ENCODE assay signal across 19 cellular contexts in genomic region chr14:21040370-21040925, GRCh38. TPM values are rescaled to one million over a fixed set of nuclear protein-coding genes. Genes with fewer than 3 reads are reported as not detected.
DNase-seq lines count a peak whose midpoint lies in the region; TF ChIP-seq lines count a peak whose summit lies in the region.
"Had no signal": no experiment of that assay in that cellular context is flagged by ENCODE, and none has a peak within 500 bp of the region (broad histone marks: within the 10 kb centered on the region; RNA-seq: fewer than 3 reads in every experiment).

No MANE protein-coding gene starts in this region.

- 0 out of 2 replicates have a peak, but pooled peaks have one; percentile 5 for TF ChIP-seq CTCF in Loucy (conservative IDR thresholded peaks at IDR 0.05; ENCODE audit: low read length)
- TF ChIP-seq CTCF in tibial artery (IDR thresholded peaks at IDR 0.05), result no peak

- no peak overlapping the region for H3K4me2 ChIP-seq in Loucy (ENCODE audit: low read depth, low read length, poor library complexity, severe bottlenecking)

- H3K9ac ChIP-seq in Loucy (ENCODE audit: low read depth, low read length, poor library complexity, severe bottlenecking) (no peak overlapping the region), adipocyte (ENCODE audit: low read length) (peak overlapping the region; percentile 50), subcutaneous abdominal adipose tissue (ENCODE audit: low read length in 5 of 5) (peak overlapping the region in 1 of 5 donors; percentile 38)

- H3K9me2 ChIP-seq in Loucy (replicated peaks; ENCODE audit: low read depth, low read length), result no peaks in the 10 kb centered on the region

- H4K20me1 ChIP-seq in Loucy (ENCODE audit: insufficient read depth, low read length, poor library complexity, severe bottlenecking), result no peaks in the 10 kb centered on the region

- H3K27ac ChIP-seq in epithelial cell of prostate, result peak overlapping the region; percentile 94
- peak overlapping the region; percentile 55 for H3K27ac ChIP-seq in subcutaneous abdominal adipose tissue (ENCODE audit: low read depth, low read length)
- H3K27ac ChIP-seq in tibial artery, result no peak overlapping the region
- H3K27ac ChIP-seq: SJSA1 had no signal

- no peak overlapping the region for H2AFZ ChIP-seq in Loucy (ENCODE audit: low read length)

- H3K4me3 ChIP-seq in Loucy (ENCODE audit: low read length, poor library complexity, severe bottlenecking) (no peak overlapping the region), adipocyte (ENCODE audit: low read length) (no peak overlapping the region), subcutaneous abdominal adipose tissue (ENCODE audit: low read depth in 1 of 5, low read length in 5 of 5) (no peak overlapping the region), tibial artery (no peak overlapping the region)
- H3K4me3 ChIP-seq: SJSA1 had no signal

- H3F3A ChIP-seq in Loucy (ENCODE audit: low read depth), result no peaks in the 10 kb centered on the region

- H3K36me3 ChIP-seq in Loucy (ENCODE audit: insufficient read depth, low read length), result no peaks in the 10 kb centered on the region
- H3K36me3 ChIP-seq in adipocyte (ENCODE audit: control insufficient read depth, insufficient read depth, low read length, severe bottlenecking), result no peaks in the 10 kb centered on the region
- H3K36me3 ChIP-seq in subcutaneous abdominal adipose tissue (ENCODE audit: control insufficient read depth in 5 of 5, insufficient read depth in 5 of 5, low read length in 5 of 5), result no peaks in the 10 kb centered on the region
- H3K36me3 ChIP-seq in tibial artery, result no peaks in the 10 kb centered on the region
- H3K36me3 ChIP-seq: SJSA1, WERI-Rb-1 had no signal

- intact Hi-C loops in posterior vena cava (cut with DNase I) (no loop called here), tibial artery (cut with DNase I; ENCODE audit: low total_unique reads) (loop anchor here (2.0 kb wide), 1 partner anchor 26 kb away; no protein-coding TSS in a partner anchor)

- peaks cover 32% of the 10 kb centered on the region for H3K4me1 ChIP-seq in Loucy (ENCODE audit: insufficient read depth, low read length, poor library complexity, severe bottlenecking)
- peaks cover 50% of the 10 kb centered on the region for H3K4me1 ChIP-seq in adipocyte (ENCODE audit: control insufficient read depth, insufficient read depth, low read length)
- H3K4me1 ChIP-seq in subcutaneous abdominal adipose tissue (ENCODE audit: control insufficient read depth in 5 of 5, insufficient read depth in 5 of 5, low read length in 5 of 5), result peaks cover 13 to 53% (median 46%) of the 10 kb centered on the region in 5 donors
- peaks cover 0 to 25% (median 19%) of the 10 kb centered on the region in 4 donors for H3K4me1 ChIP-seq in tibial artery
- H3K4me1 ChIP-seq: SJSA1 had no signal

- H3K9me3 ChIP-seq in Loucy (ENCODE audit: insufficient read depth, low read depth, low read length), result no peaks in the 10 kb centered on the region
- no peaks in the 10 kb centered on the region for H3K9me3 ChIP-seq in adipocyte (ENCODE audit: control insufficient read depth, low read length)
- no peaks in the 10 kb centered on the region for H3K9me3 ChIP-seq in subcutaneous abdominal adipose tissue (ENCODE audit: control insufficient read depth in 5 of 5, low read length in 5 of 5)
- no peaks in the 10 kb centered on the region for H3K9me3 ChIP-seq in tibial artery
- H3K9me3 ChIP-seq: SJSA1 had no signal

- DNase-seq in adipocyte (ENCODE audit: low read depth) (no peak), epithelial cell of prostate (ENCODE audit: low read depth, low spot score) (no peak), NCI-H226 (no peak), posterior vena cava (ENCODE audit: low spot score) (no peak), tibial artery (no peak)
- DNase-seq: activated effector memory CD4-positive, alpha-beta T cell treated with Interleukin-2 at 50 U/mL for 16 hours; NCI-H2029 treated with DMSO at 0.1 percent for 48 hours; NK-92 treated with Interleukin-12 subunit alpha and Interleukin-12 subunit beta, amount 100 ng/mL, for 24 hours had no signal

- no peaks in the 10 kb centered on the region for H3K79me2 ChIP-seq in Loucy (ENCODE audit: insufficient read depth, low read length)

- no peaks in the 10 kb centered on the region for H3K27me3 ChIP-seq in Loucy (ENCODE audit: insufficient read depth, low read length, poor library complexity, severe bottlenecking)
- no peaks in the 10 kb centered on the region for H3K27me3 ChIP-seq in adipocyte (replicated peaks; ENCODE audit: control insufficient read depth, insufficient read depth, low read length)
- no peaks in the 10 kb centered on the region for H3K27me3 ChIP-seq in subcutaneous abdominal adipose tissue (ENCODE audit: control insufficient read depth in 5 of 5, insufficient read depth in 4 of 5, low read length in 5 of 5)
- peaks cover 0 to 8% of the 10 kb centered on the region in 2 donors for H3K27me3 ChIP-seq in tibial artery
- H3K27me3 ChIP-seq: SJSA1 had no signal

RNA-seq across cellular contexts. Expression of gene RNASE7, which starts 1.7 kb away (rescaled TPM):
- total RNA-seq in posterior vena cava, result not detected
- total RNA-seq: HFFc6; naive thymus-derived CD8-positive, alpha-beta T cell; sciatic nerve; SJSA1; temporal lobe had no signal

RNA-seq across cellular contexts. Expression of gene RNASE13, which starts 5.8 kb away (rescaled TPM):
- total RNA-seq in posterior vena cava, result not detected
- total RNA-seq: bronchial epithelial cell; HFFc6; left colon; mesothelial cell of epicardium; naive thymus-derived CD8-positive, alpha-beta T cell; sciatic nerve; SJSA1; temporal lobe had no signal

RNA-seq across cellular contexts. Expression of gene TPPP2, which starts 10.4 kb away (rescaled TPM):
- total RNA-seq in posterior vena cava, result not detected
- total RNA-seq: bronchial epithelial cell; HFFc6; mesothelial cell of epicardium; naive thymus-derived CD8-positive, alpha-beta T cell; SJSA1; temporal lobe had no signal

RNA-seq across cellular contexts. Expression of gene NDRG2, which starts 15.6 kb away (rescaled TPM):
- total RNA-seq in posterior vena cava, result 10 to 100 TPM; 78.0 to 80.7 TPM

RNA-seq across cellular contexts. Expression of gene RNASE8, which starts 17.2 kb away (rescaled TPM):
- not detected for total RNA-seq in posterior vena cava
- total RNA-seq: bronchial epithelial cell; HFFc6; left colon; mesothelial cell of epicardium; naive thymus-derived CD8-positive, alpha-beta T cell; sciatic nerve; SJSA1; temporal lobe had no signal

Comparison
In these comparisons a context has a peak if more than half of its experiments do, and no peak if none do; other contexts are left out.
1. H3K27ac ChIP-seq: peak in epithelial cell of prostate (single experiment) and subcutaneous abdominal adipose tissue (single experiment); none in tibial artery (0 of 2).